ENCODE assay signal across 9 cellular contexts in genomic region chr17:6455321-6455705, GRCh38. TPM values are rescaled to one million over a fixed set of nuclear protein-coding genes. Genes with fewer than 3 reads are reported as not detected.
A peak's percentile ranks its signal among the peaks of the same experiment; 100 is the strongest.
DNase-seq lines count a peak whose midpoint lies in the region; ATAC-seq, FAIRE-seq and TF ChIP-seq lines count a peak whose summit lies in the region.
"Had no signal": no experiment of that assay in that cellular context is flagged by ENCODE, and none has a peak within 500 bp of the region (broad histone marks: within the 10 kb centered on the region; RNA-seq: fewer than 3 reads in every experiment).

No MANE protein-coding gene starts in this region.

- peak overlapping the region; percentile 53 for H3K4me2 ChIP-seq in parathyroid adenoma (ENCODE audit: low read length)

- H3K27me3 ChIP-seq in parathyroid adenoma (ENCODE audit: control insufficient read depth, insufficient read depth, low read length): no peaks in the 10 kb centered on the region

- no peaks in the 10 kb centered on the region for H3K9me3 ChIP-seq in parathyroid adenoma (ENCODE audit: control insufficient read depth, low read length)

- FAIRE-seq in GM12891 (lab: Jason Lieb, UNC): peak; percentile 26

- TF ChIP-seq POLR2A in GM12891 (IDR thresholded peaks at IDR 0.05; ENCODE audit: low read depth, low read length): no peak
- TF ChIP-seq POLR2A in GM18505 (IDR thresholded peaks at IDR 0.05; ENCODE audit: borderline replicate concordance, extremely low read depth, insufficient read depth, insufficient read length): no peak

- TF ChIP-seq CTCF in parathyroid adenoma (IDR thresholded peaks at IDR 0.05): no peak

- H2AFZ ChIP-seq in parathyroid adenoma: peak overlapping the region; percentile 74

- ATAC-seq in esophagus mucosa (peak; percentile 63), GM18505 (IDR thresholded peaks at IDR 0.05; ENCODE audit: unreplicated experiment) (no peak), GM18867 (IDR thresholded peaks at IDR 0.05; ENCODE audit: unreplicated experiment) (no peak), GM18909 (IDR thresholded peaks at IDR 0.05; ENCODE audit: poor library complexity, unreplicated experiment) (no peak)

- peak; percentile 60 for DNase-seq in GM12891 (ENCODE audit: insufficient read length, low spot score)
- peak; percentile 22 for DNase-seq in activated CD4-positive, alpha-beta T cell treated with anti-CD3 and anti-CD28 coated beads for 1 hour
- no peak for DNase-seq in SHP77 treated with DMSO at 0.1 percent for 48 hours (lab: John Stamatoyannopoulos, UW)

- no peak overlapping the region for H3K27ac ChIP-seq in parathyroid adenoma

- no peaks in the 10 kb centered on the region for H3K79me2 ChIP-seq in parathyroid adenoma

- no peaks in the 10 kb centered on the region for H3K36me3 ChIP-seq in parathyroid adenoma (ENCODE audit: control insufficient read depth, insufficient read depth, low read length)

- H3K9ac ChIP-seq in parathyroid adenoma: no peak overlapping the region

- H3K4me1 ChIP-seq in parathyroid adenoma: no peaks in the 10 kb centered on the region

- no peak overlapping the region for H3K4me3 ChIP-seq in parathyroid adenoma (ENCODE audit: low read depth, low read length)

TF ChIP-seq in GM12891, 5 proteins besides CTCF, POLR2A, EP300 and RAD21:
- TF ChIP-seq POU2F2 (IDR thresholded peaks at IDR 0.05; ENCODE audit: low read depth, low read length) (no peak), TAF1 (IDR thresholded peaks at IDR 0.05; ENCODE audit: low read depth, low read length) (no peak), SPI1 (IDR thresholded peaks at IDR 0.05; ENCODE audit: low read depth, low read length) (no peak), POLR2AphosphoS5 (IDR thresholded peaks at IDR 0.05; ENCODE audit: low read depth, low read length) (no peak), PAX5 (IDR thresholded peaks at IDR 0.05; ENCODE audit: insufficient read depth, low read length, severe bottlenecking) (no peak)

RNA-seq across cellular contexts. Expression of gene PIMREG, which starts 11.1 kb away (rescaled TPM):
- 10.2 TPM for polyA plus RNA-seq in GM12891 (2012; ENCODE audit: low read depth, missing spikeins)
- total RNA-seq in esophagus mucosa: 4.8 TPM

RNA-seq across cellular contexts. Expression of gene AIPL1, which starts 20.4 kb away (rescaled TPM):
- not detected for polyA plus RNA-seq in GM12891 (2012; ENCODE audit: low read depth, missing spikeins)
- total RNA-seq in esophagus mucosa: not detected
- total RNA-seq: activated CD8-positive, alpha-beta memory T cell treated with anti-CD3 and anti-CD28 coated beads for 36 hours had no signal
